Comparison of ENCODE assay signal across 30 cellular contexts in the genomic region with DNA sequence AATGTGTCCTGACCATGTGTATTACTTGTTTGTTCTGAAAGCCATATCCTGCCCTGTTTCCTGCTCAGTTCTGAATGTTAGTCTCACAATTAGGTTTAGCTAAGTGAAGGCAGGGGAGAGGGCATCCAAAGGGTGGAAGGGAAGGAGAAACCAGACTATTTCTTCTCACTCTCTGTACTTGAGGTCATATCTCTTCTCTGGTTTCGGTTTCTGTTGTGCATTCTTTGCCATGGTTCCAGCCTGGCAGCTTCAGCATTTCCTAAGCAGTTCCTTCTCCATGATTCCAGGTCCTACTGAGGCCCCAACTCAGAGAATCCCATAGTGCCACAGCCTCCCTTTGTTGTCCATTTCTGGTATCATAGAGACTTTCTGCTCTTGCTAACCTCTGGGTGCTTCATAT. TPM values are rescaled to one million over a fixed set of nuclear protein-coding genes. Genes with fewer than 3 reads are reported as not detected.
DNase-seq lines count a peak whose midpoint lies in the region; ATAC-seq and TF ChIP-seq lines count a peak whose summit lies in the region.
"Had no signal": no experiment of that assay in that cellular context is flagged by ENCODE, and none has a peak within 500 bp of the region (broad histone marks: within the 10 kb centered on the region; RNA-seq: fewer than 3 reads in every experiment).

No MANE protein-coding gene starts in this region.

- TF ChIP-seq CTCF in mucosa of descending colon (IDR thresholded peaks at IDR 0.05) (no peak), left lung (IDR thresholded peaks at IDR 0.05) (no peak)

- DNase-seq in AG20443 (ENCODE audit: low spot score) (peak; percentile 18), OCI-M1 (lab: John Stamatoyannopoulos, UW) (peak; percentile 62), fibroblast of gingiva (ENCODE audit: low read depth) (peak; percentile 10), mucosa of descending colon (no peak), left lung (no peak)
- DNase-seq in activated CD4-positive, alpha-beta T cell treated with anti-CD3 and anti-CD28 coated beads, Interleukin-2, amount 10 ng/mL, durations not matched to agents 7 days and 5 days = no peak
- DNase-seq: activated CD4-positive, alpha-beta T cell treated with anti-CD3 and anti-CD28 coated beads, Interleukin-2, amount 50 U/mL, for 4 hours; NCI-H1105; NCI-H2081; NCI-H345; NCI-H774; PC-3; retina; SHP77; stimulated activated CD4-positive, alpha-beta T cell treated with anti-CD3 and anti-CD28 coated beads, Interleukin-12 subunit alpha, Interleukin-12 subunit beta, amount 100 ng/mL, for 4 hours; stimulated activated CD4-positive, alpha-beta T cell treated with anti-CD3 and anti-CD28 coated beads, Interleukin-4, amount 100 ng/mL, for 24 hours; stimulated activated naive B cell treated with anti-CD40 and anti-IgM and Interleukin-4, amounts not matched to agents 10 μg/mL and 1 μg/mL and 100 μg/mL, for 72 hours; T-helper 9 cell had no signal

- peaks cover 6% of the 10 kb centered on the region for H3K27me3 Mint-ChIP-seq in activated CD4-positive, alpha-beta T cell treated with anti-CD3 and anti-CD28 coated beads, Interleukin-2, amount 10 ng/mL, durations not matched to agents 7 days and 5 days
- H3K27me3 Mint-ChIP-seq: central memory CD8-positive, alpha-beta T cell; stimulated activated naive B cell treated with anti-CD40 and anti-IgM and Interleukin-4, amounts not matched to agents 10 μg/mL and 1 μg/mL and 100 μg/mL, for 72 hours had no signal

- H3K4me1 ChIP-seq in mucosa of descending colon (ENCODE audit: low read depth) = no peaks in the 10 kb centered on the region
- peaks cover 0 to 6% of the 10 kb centered on the region in 2 donors for H3K4me1 ChIP-seq in left lung
- H3K4me1 ChIP-seq: BLaER1, vagina had no signal

- H3K9me3 Mint-ChIP-seq in activated CD4-positive, alpha-beta T cell treated with anti-CD3 and anti-CD28 coated beads, Interleukin-2, amount 10 ng/mL, durations not matched to agents 7 days and 5 days = no peaks in the 10 kb centered on the region
- H3K9me3 Mint-ChIP-seq: activated T-helper 17 cell treated with anti-CD3 and anti-CD28 coated beads, Interleukin-2, amount 50 U/mL, for 72 hours; central memory CD8-positive, alpha-beta T cell; stimulated activated naive B cell treated with anti-CD40 and anti-IgM and Interleukin-4, amounts not matched to agents 10 μg/mL and 1 μg/mL and 100 μg/mL, for 72 hours; WTC11 had no signal

- no peak overlapping the region for H3K4me3 Mint-ChIP-seq in activated CD4-positive, alpha-beta T cell treated with anti-CD3 and anti-CD28 coated beads, Interleukin-2, amount 10 ng/mL, durations not matched to agents 7 days and 5 days
- H3K4me3 Mint-ChIP-seq: activated T-helper 17 cell treated with anti-CD3 and anti-CD28 coated beads, Interleukin-2, amount 50 U/mL, for 72 hours; central memory CD8-positive, alpha-beta T cell; stimulated activated naive B cell treated with anti-CD40 and anti-IgM and Interleukin-4, amounts not matched to agents 10 μg/mL and 1 μg/mL and 100 μg/mL, for 72 hours; WTC11 had no signal

- H3K9me3 ChIP-seq in mucosa of descending colon (no peaks in the 10 kb centered on the region), left lung (no peaks in the 10 kb centered on the region)
- H3K9me3 ChIP-seq: A549, BLaER1, neutrophil, vagina had no signal

- H3K27ac Mint-ChIP-seq in activated CD4-positive, alpha-beta T cell treated with anti-CD3 and anti-CD28 coated beads, Interleukin-2, amount 10 ng/mL, durations not matched to agents 7 days and 5 days = no peak overlapping the region
- H3K27ac Mint-ChIP-seq: activated naive CD4-positive, alpha-beta T cell treated with anti-CD3 and anti-CD28 coated beads, Interleukin-2, amount 50 U/mL, for 72 hours; activated T-helper 17 cell treated with anti-CD3 and anti-CD28 coated beads, Interleukin-2, amount 50 U/mL, for 72 hours; stimulated activated naive B cell treated with anti-CD40 and anti-IgM and Interleukin-4, amounts not matched to agents 10 μg/mL and 1 μg/mL and 100 μg/mL, for 72 hours; WTC11 had no signal

- no peaks in the 10 kb centered on the region for H3K4me1 Mint-ChIP-seq in activated CD4-positive, alpha-beta T cell treated with anti-CD3 and anti-CD28 coated beads, Interleukin-2, amount 10 ng/mL, durations not matched to agents 7 days and 5 days
- H3K4me1 Mint-ChIP-seq: activated T-helper 17 cell treated with anti-CD3 and anti-CD28 coated beads, Interleukin-2, amount 50 U/mL, for 72 hours; central memory CD8-positive, alpha-beta T cell; stimulated activated naive B cell treated with anti-CD40 and anti-IgM and Interleukin-4, amounts not matched to agents 10 μg/mL and 1 μg/mL and 100 μg/mL, for 72 hours had no signal

- no peak overlapping the region for H3K27ac ChIP-seq in left lung
- H3K27ac ChIP-seq: A549, BLaER1, epithelial cell of prostate, neutrophil, vagina had no signal

- ATAC-seq in mucosa of descending colon (peak; percentile 50), HG02571 (IDR thresholded peaks at IDR 0.05; ENCODE audit: unreplicated experiment) (no peak), GM18873 (IDR thresholded peaks at IDR 0.05; ENCODE audit: low FRiP score, unreplicated experiment) (no peak), left lung (no peak)
- ATAC-seq: A549; activated naive CD4-positive, alpha-beta T cell treated with anti-CD3 and anti-CD28 coated beads, Interleukin-2, amount 50 U/mL, for 72 hours; activated T-helper 17 cell treated with anti-CD3 and anti-CD28 coated beads, Interleukin-2, amount 50 U/mL, for 72 hours; PC-3; stimulated activated naive B cell treated with anti-CD40 and anti-IgM and Interleukin-4, amounts not matched to agents 10 μg/mL and 1 μg/mL and 100 μg/mL, for 72 hours; WTC11 had no signal

- intact Hi-C loops in mucosa of descending colon (cut with DNase I, micrococcal nuclease) (no loop called here), left lung (cut with DNase I) (no loop called here)

- no peaks in the 10 kb centered on the region for H3K27me3 ChIP-seq in left lung
- H3K27me3 ChIP-seq: BLaER1, neutrophil, vagina had no signal

- H3K36me3 ChIP-seq in mucosa of descending colon (ENCODE audit: low read depth) = no peaks in the 10 kb centered on the region
- no peaks in the 10 kb centered on the region for H3K36me3 ChIP-seq in left lung
- H3K36me3 ChIP-seq: BLaER1, neutrophil, vagina had no signal

- H3K4me3 ChIP-seq in mucosa of descending colon = no peak overlapping the region
- no peak overlapping the region for H3K4me3 ChIP-seq in left lung
- H3K4me3 ChIP-seq: A549, BLaER1, lung, vagina had no signal

- POLR2A ChIA-PET in activated CD4-positive, alpha-beta T cell treated with anti-CD3 and anti-CD28 coated beads, Interleukin-2, amount 10 ng/mL, durations not matched to agents 7 days and 5 days (lab: Charles Lee) = no interaction called here

- CTCF ChIA-PET in activated CD4-positive, alpha-beta T cell treated with anti-CD3 and anti-CD28 coated beads, Interleukin-2, amount 10 ng/mL, durations not matched to agents 7 days and 5 days (lab: Charles Lee) = no interaction called here

- H3K36me3 Mint-ChIP-seq in activated CD4-positive, alpha-beta T cell treated with anti-CD3 and anti-CD28 coated beads, Interleukin-2, amount 10 ng/mL, durations not matched to agents 7 days and 5 days (ENCODE audit: low read depth) = no peaks in the 10 kb centered on the region
- H3K36me3 Mint-ChIP-seq: activated naive CD4-positive, alpha-beta T cell treated with anti-CD3 and anti-CD28 coated beads, Interleukin-2, amount 50 U/mL, for 72 hours; stimulated activated naive B cell treated with anti-CD40 and anti-IgM and Interleukin-4, amounts not matched to agents 10 μg/mL and 1 μg/mL and 100 μg/mL, for 72 hours; WTC11 had no signal

RNA-seq across cellular contexts. Expression of gene HNMT, which starts 40.3 kb away (rescaled TPM):
- total RNA-seq in mucosa of descending colon (100 to 1,000 TPM in 1 of 3 donors, 10 to 100 TPM in 2; 42.6 to 114 (median 62.9) TPM), left lung (10 to 100 TPM; 53.0 to 61.9 TPM)
- total RNA-seq in activated CD4-positive, alpha-beta T cell treated with anti-CD3 and anti-CD28 coated beads, Interleukin-2, amount 10 ng/mL, durations not matched to agents 7 days and 5 days = not detected
- total RNA-seq: activated naive CD4-positive, alpha-beta T cell treated with anti-CD3 and anti-CD28 coated beads, Interleukin-2, amount 50 U/mL, for 72 hours; activated T-helper 17 cell treated with anti-CD3 and anti-CD28 coated beads, Interleukin-2, amount 50 U/mL, for 72 hours had no signal

Comparison
In these comparisons a context has a peak if more than half of its experiments do, and no peak if none do; other contexts are left out.
1. DNase-seq: peak in AG20443 (single experiment), OCI-M1 (single experiment) and fibroblast of gingiva (single experiment); none in mucosa of descending colon (0 of 3), activated CD4-positive, alpha-beta T cell treated with anti-CD3 and anti-CD28 coated beads, Interleukin-2, amount 10 ng/mL, durations not matched to agents 7 days and 5 days (single experiment) and left lung (0 of 2).
2. RNA of gene HNMT, which starts 40.3 kb away (total RNA-seq): 42.6 to 114 TPM in mucosa of descending colon and 53.0 to 61.9 TPM in left lung; not detected in activated CD4-positive, alpha-beta T cell treated with anti-CD3 and anti-CD28 coated beads, Interleukin-2, amount 10 ng/mL, durations not matched to agents 7 days and 5 days; every median in the first group is over 10 times any median in the second.